Comparison of ENCODE assay signal across 9 cellular contexts in genomic region chr2:101328474-101329007, GRCh38. TPM values are rescaled to one million over a fixed set of nuclear protein-coding genes. Genes with fewer than 3 reads are reported as not detected.
DNase-seq lines count a peak whose midpoint lies in the region; ATAC-seq, FAIRE-seq and TF ChIP-seq lines count a peak whose summit lies in the region.
"Had no signal": no experiment of that assay in that cellular context is flagged by ENCODE, and none has a peak within 500 bp of the region (broad histone marks: within the 10 kb centered on the region; RNA-seq: fewer than 3 reads in every experiment).

No MANE protein-coding gene starts in this region.

- in situ Hi-C loops in gastrocnemius medialis (cut with MboI; ENCODE audit: low sequenced_read_pairs in 4 of 4) = loop anchor here in 1 of 4 donors (25.0 kb wide), 1 partner anchor 509 kb away; no protein-coding TSS in a partner anchor

- peak; percentile 68 for DNase-seq in activated CD4-positive, alpha-beta T cell treated with anti-CD3 and anti-CD28 coated beads, Interleukin-2, amount 10 ng/mL, durations not matched to agents 7 days and 5 days
- DNase-seq in activated CD4-positive, alpha-beta T cell treated with anti-CD3 and anti-CD28 coated beads, Interleukin-2, amount 50 U/mL, for 1 hour = no peak
- DNase-seq in NCI-H524 (lab: John Stamatoyannopoulos, UW) (peak; percentile 6 to 49), endothelial cell of umbilical vein (ENCODE audit: low read depth, low spot score) (peak; percentile 98), gastrocnemius medialis (peak in 1 of 2 donors; percentile 25), H4 (ENCODE audit: low spot score) (no peak), COLO829 (ENCODE audit: low spot score) (no peak)

- H3K27ac Mint-ChIP-seq in activated CD4-positive, alpha-beta T cell treated with anti-CD3 and anti-CD28 coated beads, Interleukin-2, amount 10 ng/mL, durations not matched to agents 7 days and 5 days = no peak overlapping the region

- no peaks in the 10 kb centered on the region for H3K36me3 ChIP-seq in endothelial cell of umbilical vein (ENCODE audit: control insufficient read depth in 2 of 2, extremely low read depth in 1 of 2, insufficient read depth in 2 of 2, low read length in 2 of 2)
- no peaks in the 10 kb centered on the region for H3K36me3 ChIP-seq in gastrocnemius medialis

- peak overlapping the region; percentile 69 for H3K4me2 ChIP-seq in endothelial cell of umbilical vein (ENCODE audit: insufficient read depth, low read length)

- ATAC-seq in gastrocnemius medialis (peak; percentile 33 to 58), GM21576 (IDR thresholded peaks at IDR 0.05; ENCODE audit: unreplicated experiment) (no peak)

- H3K36me3 Mint-ChIP-seq in activated CD4-positive, alpha-beta T cell treated with anti-CD3 and anti-CD28 coated beads, Interleukin-2, amount 10 ng/mL, durations not matched to agents 7 days and 5 days (ENCODE audit: low read depth) = peaks cover 5% of the 10 kb centered on the region

- no TSS peak for BruUV-seq in endothelial cell of umbilical vein (replicated peaks; lab: Mats Ljungman, UMichigan)

- POLR2A ChIA-PET in activated CD4-positive, alpha-beta T cell treated with anti-CD3 and anti-CD28 coated beads, Interleukin-2, amount 10 ng/mL, durations not matched to agents 7 days and 5 days (lab: Charles Lee) = interaction anchor here (0.6 to 1.8 kb wide), 2 partner anchors 12 to 20 kb away, joined by 5 to 6 read pairs; partner anchors contain the start of gene RNF149
- POLR2A ChIA-PET in endothelial cell of umbilical vein (lab: Charles Lee) = interaction anchor here (1.0 to 1.2 kb wide), 2 partner anchors 14 to 20 kb away, joined by 4 read pairs; partner anchors contain the start of gene RNF149

- CTCF ChIA-PET in activated CD4-positive, alpha-beta T cell treated with anti-CD3 and anti-CD28 coated beads, Interleukin-2, amount 10 ng/mL, durations not matched to agents 7 days and 5 days (lab: Charles Lee) = interaction anchor here (0.9 to 6.3 kb wide), 6 partner anchors 9 to 327 kb away, joined by 3 to 30 read pairs (median 3); partner anchors contain the start of gene RPL31
- CTCF ChIA-PET in endothelial cell of umbilical vein (lab: Charles Lee) = interaction anchor here (0.8 to 3.8 kb wide), 6 partner anchors 9 to 189 kb away, joined by 3 to 51 read pairs (median 5); partner anchors contain the start of gene RNF149

- H3K4me3 ChIP-seq in endothelial cell of umbilical vein (replicated peaks in 1 of 3; ENCODE audit: insufficient read depth in 1 of 3, low read depth in 1 of 3, low read length in 3 of 3) (peak overlapping the region in 1 of 3 experiments; percentile 1), gastrocnemius medialis (no peak overlapping the region)

- peak; percentile 98 for FAIRE-seq in endothelial cell of umbilical vein (lab: Jason Lieb, UNC)

- no peaks in the 10 kb centered on the region for H3K9me3 ChIP-seq in endothelial cell of umbilical vein (replicated peaks; ENCODE audit: control insufficient read depth, insufficient read depth, low read length)
- no peaks in the 10 kb centered on the region for H3K9me3 ChIP-seq in gastrocnemius medialis

- H3K9me1 ChIP-seq in endothelial cell of umbilical vein (replicated peaks; ENCODE audit: control insufficient read depth, extremely low read depth, insufficient read depth, low read length) = no peaks in the 10 kb centered on the region

- H3K27me3 ChIP-seq in endothelial cell of umbilical vein (ENCODE audit: control insufficient read depth in 2 of 2, insufficient read depth in 2 of 2, low read length in 2 of 2) = no peaks in the 10 kb centered on the region
- no peaks in the 10 kb centered on the region for H3K27me3 ChIP-seq in gastrocnemius medialis

- H3K4me1 ChIP-seq in endothelial cell of umbilical vein (ENCODE audit: control insufficient read depth, extremely low read depth, insufficient read depth, low read length) = peaks cover 37% of the 10 kb centered on the region
- H3K4me1 ChIP-seq in gastrocnemius medialis = no peaks in the 10 kb centered on the region

- peak; percentile 82 for TF ChIP-seq POLR2A in endothelial cell of umbilical vein (IDR thresholded peaks at IDR 0.05; ENCODE audit: low read depth, low read length)
- TF ChIP-seq POLR2A in gastrocnemius medialis (IDR thresholded peaks at IDR 0.05) = no peak

- H4K20me1 ChIP-seq in endothelial cell of umbilical vein (replicated peaks; ENCODE audit: control insufficient read depth, extremely low read depth, insufficient read depth, low read length) = no peaks in the 10 kb centered on the region

- no peaks in the 10 kb centered on the region for H3K27me3 Mint-ChIP-seq in activated CD4-positive, alpha-beta T cell treated with anti-CD3 and anti-CD28 coated beads, Interleukin-2, amount 10 ng/mL, durations not matched to agents 7 days and 5 days

- intact Hi-C loops in endothelial cell of umbilical vein (cut with micrococcal nuclease) = loop anchor here (1.0 to 2.0 kb wide), 4 partner anchors 20 to 204 kb away; partner anchors contain the start of genes CNOT11 and RNF149
- intact Hi-C loops in gastrocnemius medialis (cut with DNase I; ENCODE audit: low total_unique reads) = no loop called here

- peaks cover 17% of the 10 kb centered on the region for H3K4me1 Mint-ChIP-seq in activated CD4-positive, alpha-beta T cell treated with anti-CD3 and anti-CD28 coated beads, Interleukin-2, amount 10 ng/mL, durations not matched to agents 7 days and 5 days

- TF ChIP-seq CTCF in endothelial cell of umbilical vein (IDR thresholded peaks at IDR 0.05; ENCODE audit: extremely low read depth in 1 of 2, insufficient read depth in 1 of 2, low read depth in 1 of 2, low read length in 2 of 2) = no peak
- no peak for TF ChIP-seq CTCF in gastrocnemius medialis (IDR thresholded peaks at IDR 0.05 in 4 of 5, conservative IDR thresholded peaks at IDR 0.05 in 1 of 5)

- H2AFZ ChIP-seq in endothelial cell of umbilical vein (ENCODE audit: low read depth, low read length) = peak overlapping the region; percentile 11

- dilution Hi-C loops in endothelial cell of umbilical vein (cut with MboI; ENCODE audit: extremely low pct_ligation_motif_present, low sequenced_read_pairs) = no loop called here

- peak overlapping the region; percentile 95 for H3K27ac ChIP-seq in endothelial cell of umbilical vein (ENCODE audit: insufficient read depth, low read depth, low read length)
- no peak overlapping the region for H3K27ac ChIP-seq in gastrocnemius medialis

- no peak overlapping the region for H3K4me3 Mint-ChIP-seq in activated CD4-positive, alpha-beta T cell treated with anti-CD3 and anti-CD28 coated beads, Interleukin-2, amount 10 ng/mL, durations not matched to agents 7 days and 5 days
- H3K4me3 Mint-ChIP-seq: neural crest cell had no signal

- peaks cover 2% of the 10 kb centered on the region for H3K9me3 Mint-ChIP-seq in activated CD4-positive, alpha-beta T cell treated with anti-CD3 and anti-CD28 coated beads, Interleukin-2, amount 10 ng/mL, durations not matched to agents 7 days and 5 days
- H3K9me3 Mint-ChIP-seq: neural crest cell had no signal

- peak overlapping the region; percentile 73 for H3K9ac ChIP-seq in endothelial cell of umbilical vein (replicated peaks; ENCODE audit: extremely low read depth, insufficient read depth, low read length)

- no peaks in the 10 kb centered on the region for H3K79me2 ChIP-seq in endothelial cell of umbilical vein (ENCODE audit: control insufficient read depth, insufficient read depth, low read length)

TF ChIP-seq in endothelial cell of umbilical vein, 7 proteins besides CTCF, POLR2A, EP300 and RAD21:
- TF ChIP-seq JUN (IDR thresholded peaks at IDR 0.05; ENCODE audit: borderline replicate concordance, insufficient read depth, insufficient read length, low read depth) (peak; percentile 85), EZH2 (IDR thresholded peaks at IDR 0.05; ENCODE audit: borderline replicate concordance, low read depth, low read length, severe bottlenecking) (no peak), MYC (IDR thresholded peaks at IDR 0.05; ENCODE audit: low read depth, low read length) (no peak), POLR2AphosphoS5 (IDR thresholded peaks at IDR 0.05; ENCODE audit: insufficient read depth, low read depth, low read length) (peak; percentile 79), FOS (IDR thresholded peaks at IDR 0.05; ENCODE audit: borderline replicate concordance, insufficient read depth, low read length) (peak; percentile 90), GATA2 (IDR thresholded peaks at IDR 0.05; ENCODE audit: insufficient read depth, insufficient read length, low read depth, low read length) (peak; percentile 99)
TF ChIP-seq in endothelial cell of umbilical vein: peak in this region for 4.

RNA-seq across cellular contexts. Expression of gene RNF149, which starts 20.0 kb away (rescaled TPM):
- 10 to 100 TPM; 66.3 to 74.2 TPM for total RNA-seq in activated CD4-positive, alpha-beta T cell treated with anti-CD3 and anti-CD28 coated beads, Interleukin-2, amount 10 ng/mL, durations not matched to agents 7 days and 5 days
- total RNA-seq in endothelial cell of umbilical vein (57.6 and 66.6 TPM in 2 replicates), gastrocnemius medialis (10 to 100 TPM; 14.7 to 27.7 (median 18.5) TPM)
- 28.1 and 31.3 TPM in 2 replicates for polyA plus RNA-seq in endothelial cell of umbilical vein
- 21.3 and 21.8 TPM in 2 replicates for polyA plus RNA-seq in endothelial cell of umbilical vein (2011; cell fraction: cytosol; rRNA removed)
- 60.8 and 88.5 TPM in 2 replicates for polyA plus RNA-seq in endothelial cell of umbilical vein (2011; cell fraction: nucleus; rRNA removed)
- 54.0 and 89.3 TPM in 2 replicates for polyA plus RNA-seq in endothelial cell of umbilical vein (2012)
- 36.7 and 51.1 TPM in 2 replicates for polyA minus RNA-seq in endothelial cell of umbilical vein
- polyA minus RNA-seq in endothelial cell of umbilical vein (2011; cell fraction: cytosol; rRNA and poly(A)+ RNA removed) = 26.3 TPM
- 62.8 and 73.1 TPM in 2 replicates for polyA minus RNA-seq in endothelial cell of umbilical vein (2011; cell fraction: nucleus; rRNA and poly(A)+ RNA removed)
- 8.4 and 9.0 TPM in 2 replicates for total RNA-seq in H4 (2014; rRNA removed; shearing (Covaris generic))

RNA-seq across cellular contexts. Expression of gene CREG2, which starts 58.8 kb away (rescaled TPM):
- total RNA-seq in activated CD4-positive, alpha-beta T cell treated with anti-CD3 and anti-CD28 coated beads, Interleukin-2, amount 10 ng/mL, durations not matched to agents 7 days and 5 days = under 1 TPM; 0.31 to 0.52 TPM
- total RNA-seq in endothelial cell of umbilical vein = 0.88 and 2.0 TPM in 2 replicates
- polyA plus RNA-seq in endothelial cell of umbilical vein = 0.48 and 0.67 TPM in 2 replicates
- polyA plus RNA-seq in endothelial cell of umbilical vein (2011; cell fraction: cytosol; rRNA removed) = 0.44 and 0.61 TPM in 2 replicates
- polyA plus RNA-seq in endothelial cell of umbilical vein (2011; cell fraction: nucleus; rRNA removed) = 0.18 and 0.21 TPM in 2 replicates
- polyA plus RNA-seq in endothelial cell of umbilical vein (2012) = 0.27 and 1.4 TPM in 2 replicates
- polyA minus RNA-seq in endothelial cell of umbilical vein = 0.87 TPM in 1 of 2 replicates, not detected in the other
- polyA minus RNA-seq in endothelial cell of umbilical vein (2011; cell fraction: cytosol; rRNA and poly(A)+ RNA removed) = 43.4 TPM
- 0.38 TPM in 1 of 2 replicates, not detected in the other for polyA minus RNA-seq in endothelial cell of umbilical vein (2011; cell fraction: nucleus; rRNA and poly(A)+ RNA removed)
- not detected for total RNA-seq in gastrocnemius medialis
- not detected in 2 replicates for total RNA-seq in H4 (2014; rRNA removed; shearing (Covaris generic))

Comparison
In these comparisons a context has a peak if more than half of its experiments do, and no peak if none do; other contexts are left out.
1. DNase-seq: peak in activated CD4-positive, alpha-beta T cell treated with anti-CD3 and anti-CD28 coated beads, Interleukin-2, amount 10 ng/mL, durations not matched to agents 7 days and 5 days (single experiment), NCI-H524 (2 of 2) and endothelial cell of umbilical vein (single experiment); none in activated CD4-positive, alpha-beta T cell treated with anti-CD3 and anti-CD28 coated beads, Interleukin-2, amount 50 U/mL, for 1 hour (single experiment), H4 (single experiment) and COLO829 (single experiment).